Comparison of ENCODE assay signal across 10 cellular contexts in the genomic region with DNA sequence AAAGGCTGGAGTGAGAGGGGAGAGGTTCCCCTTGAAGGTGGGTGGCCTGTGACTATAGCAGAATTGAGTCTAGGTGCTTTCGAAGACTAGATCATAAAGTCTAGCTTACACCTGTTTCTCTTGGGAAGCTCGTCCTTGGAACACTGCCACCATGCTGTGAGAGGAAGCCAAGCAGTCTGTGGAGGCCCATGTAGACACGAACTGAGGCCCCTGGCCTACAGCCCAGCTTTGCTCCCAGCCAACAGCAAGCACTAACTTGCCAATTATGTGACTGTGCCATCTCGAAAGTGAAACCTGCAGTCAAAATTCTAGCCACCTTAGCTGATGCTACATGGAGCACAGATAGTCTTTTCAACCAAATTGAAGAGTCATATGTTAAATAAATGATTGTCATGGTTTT.
DNase-seq lines count a peak whose midpoint lies in the region; ATAC-seq and TF ChIP-seq lines count a peak whose summit lies in the region.
"Had no signal": no experiment of that assay in that cellular context is flagged by ENCODE, and none has a peak within 500 bp of the region (broad histone marks: within the 10 kb centered on the region; RNA-seq: fewer than 3 reads in every experiment).

No MANE protein-coding gene starts in this region.

- H3K36me3 Mint-ChIP-seq in activated CD4-positive, alpha-beta memory T cell treated with anti-CD3 and anti-CD28 coated beads for 36 hours, result no peaks in the 10 kb centered on the region
- no peaks in the 10 kb centered on the region for H3K36me3 Mint-ChIP-seq in activated CD4-positive, alpha-beta memory T cell treated with anti-CD3 and anti-CD28 coated beads, Interleukin-2, amount 10 ng/mL, durations not matched to agents 7 days and 5 days (ENCODE audit: low read depth)
- H3K36me3 Mint-ChIP-seq: CD4-positive, CD25-positive, alpha-beta regulatory T cell had no signal

- no peaks in the 10 kb centered on the region for H3K27me3 Mint-ChIP-seq in activated CD4-positive, alpha-beta memory T cell treated with anti-CD3 and anti-CD28 coated beads for 36 hours
- no peaks in the 10 kb centered on the region for H3K27me3 Mint-ChIP-seq in activated CD4-positive, alpha-beta memory T cell treated with anti-CD3 and anti-CD28 coated beads, Interleukin-2, amount 10 ng/mL, durations not matched to agents 7 days and 5 days
- H3K27me3 Mint-ChIP-seq: CD4-positive, CD25-positive, alpha-beta regulatory T cell had no signal

- intact Hi-C loops in activated CD4-positive, alpha-beta memory T cell treated with anti-CD3 and anti-CD28 coated beads for 36 hours (cut with micrococcal nuclease), result no loop called here

- H3K4me3 ChIP-seq in cardiac fibroblast (replicated peaks in 1 of 2; ENCODE audit: low read depth in 2 of 2, low read length in 2 of 2), result no peak overlapping the region

- no peak overlapping the region for H3K4me3 Mint-ChIP-seq in activated CD4-positive, alpha-beta memory T cell treated with anti-CD3 and anti-CD28 coated beads for 36 hours
- no peak overlapping the region for H3K4me3 Mint-ChIP-seq in activated CD4-positive, alpha-beta memory T cell treated with anti-CD3 and anti-CD28 coated beads, Interleukin-2, amount 10 ng/mL, durations not matched to agents 7 days and 5 days
- H3K4me3 Mint-ChIP-seq: CD4-positive, CD25-positive, alpha-beta regulatory T cell; nephron had no signal

- DNase-seq in activated CD4-positive, alpha-beta memory T cell treated with anti-CD3 and anti-CD28 coated beads for 36 hours, result peak; percentile 20
- no peak for DNase-seq in activated CD4-positive, alpha-beta memory T cell treated with anti-CD3 and anti-CD28 coated beads, Interleukin-2, amount 10 ng/mL, durations not matched to agents 7 days and 5 days
- DNase-seq in NCI-H1694 (lab: John Stamatoyannopoulos, UW), result peak; percentile 82
- DNase-seq in cardiac fibroblast (ENCODE audit: low read depth in 2 of 2), result peak; percentile 47 to 64
- peak; percentile 89 for DNase-seq in myocyte (ENCODE audit: low read depth)
- no peak for DNase-seq in effector CD4-positive, alpha-beta T cell
- no peak for DNase-seq in NCI-H345 treated with DMSO at 0.1 percent for 48 hours (lab: John Stamatoyannopoulos, UW; ENCODE audit: unreplicated experiment)

- H3K9me3 Mint-ChIP-seq in activated CD4-positive, alpha-beta memory T cell treated with anti-CD3 and anti-CD28 coated beads for 36 hours, result no peaks in the 10 kb centered on the region
- no peaks in the 10 kb centered on the region for H3K9me3 Mint-ChIP-seq in activated CD4-positive, alpha-beta memory T cell treated with anti-CD3 and anti-CD28 coated beads, Interleukin-2, amount 10 ng/mL, durations not matched to agents 7 days and 5 days
- H3K9me3 Mint-ChIP-seq: nephron had no signal

- peak; percentile 15 for TF ChIP-seq CTCF in cardiac fibroblast (IDR thresholded peaks at IDR 0.05; ENCODE audit: low read depth, low read length)

- CTCF ChIA-PET in activated CD4-positive, alpha-beta memory T cell treated with anti-CD3 and anti-CD28 coated beads for 36 hours (lab: Charles Lee), result no interaction called here
- CTCF ChIA-PET in activated CD4-positive, alpha-beta memory T cell treated with anti-CD3 and anti-CD28 coated beads, Interleukin-2, amount 10 ng/mL, durations not matched to agents 7 days and 5 days (lab: Charles Lee), result no interaction called here

- H3K27ac Mint-ChIP-seq in activated CD4-positive, alpha-beta memory T cell treated with anti-CD3 and anti-CD28 coated beads for 36 hours, result no peak overlapping the region
- H3K27ac Mint-ChIP-seq in activated CD4-positive, alpha-beta memory T cell treated with anti-CD3 and anti-CD28 coated beads, Interleukin-2, amount 10 ng/mL, durations not matched to agents 7 days and 5 days, result no peak overlapping the region
- H3K27ac Mint-ChIP-seq: CD4-positive, CD25-positive, alpha-beta regulatory T cell; nephron had no signal

- POLR2A ChIA-PET in activated CD4-positive, alpha-beta memory T cell treated with anti-CD3 and anti-CD28 coated beads for 36 hours (lab: Charles Lee), result interaction anchor here (0.6 kb wide), 1 partner anchor 125 kb away, joined by 3 read pairs; no protein-coding TSS in a partner anchor
- POLR2A ChIA-PET in activated CD4-positive, alpha-beta memory T cell treated with anti-CD3 and anti-CD28 coated beads, Interleukin-2, amount 10 ng/mL, durations not matched to agents 7 days and 5 days (lab: Charles Lee), result no interaction called here

- ATAC-seq in HG02571 (IDR thresholded peaks at IDR 0.05; ENCODE audit: unreplicated experiment), result peak; percentile 86

- H3K4me1 Mint-ChIP-seq in activated CD4-positive, alpha-beta memory T cell treated with anti-CD3 and anti-CD28 coated beads for 36 hours (ENCODE audit: low read depth), result no peaks in the 10 kb centered on the region
- no peaks in the 10 kb centered on the region for H3K4me1 Mint-ChIP-seq in activated CD4-positive, alpha-beta memory T cell treated with anti-CD3 and anti-CD28 coated beads, Interleukin-2, amount 10 ng/mL, durations not matched to agents 7 days and 5 days
- H3K4me1 Mint-ChIP-seq: CD4-positive, CD25-positive, alpha-beta regulatory T cell had no signal

Comparison
In these comparisons a context has a peak if more than half of its experiments do, and no peak if none do; other contexts are left out.
1. DNase-seq: peak in activated CD4-positive, alpha-beta memory T cell treated with anti-CD3 and anti-CD28 coated beads for 36 hours (single experiment), NCI-H1694 (single experiment), cardiac fibroblast (2 of 2) and myocyte (single experiment); none in activated CD4-positive, alpha-beta memory T cell treated with anti-CD3 and anti-CD28 coated beads, Interleukin-2, amount 10 ng/mL, durations not matched to agents 7 days and 5 days (single experiment), effector CD4-positive, alpha-beta T cell (single experiment) and NCI-H345 treated with DMSO at 0.1 percent for 48 hours (single experiment).